ENCODE assay signal across 18 cellular contexts in genomic region chr10:106076496-106076895, GRCh38.
DNase-seq lines count a peak whose midpoint lies in the region; ATAC-seq and TF ChIP-seq lines count a peak whose summit lies in the region.
"Had no signal": no experiment of that assay in that cellular context is flagged by ENCODE, and none has a peak within 500 bp of the region (broad histone marks: within the 10 kb centered on the region; RNA-seq: fewer than 3 reads in every experiment).

No MANE protein-coding gene starts in this region.

- TF ChIP-seq CTCF in fibroblast of mammary gland (conservative IDR thresholded peaks at IDR 0.05; ENCODE audit: control insufficient read depth, insufficient read depth, low read depth, low read length) (no peak), dorsolateral prefrontal cortex (IDR thresholded peaks at IDR 0.05 in 54 of 56, conservative IDR thresholded peaks at IDR 0.05 in 2 of 56; ENCODE audit: low read depth in 1 of 56, partially characterized antibody in 56 of 56) (no peak)

- intact Hi-C loops in dorsolateral prefrontal cortex (cut with DNase I): no loop called here
- intact Hi-C loops in left ventricle myocardium superior (cut with micrococcal nuclease): no loop called here

- ATAC-seq in left ventricle myocardium superior: no peak
- no peak for ATAC-seq in GM21529 (IDR thresholded peaks at IDR 0.05; ENCODE audit: unreplicated experiment)
- no peak for ATAC-seq in GM18505 (IDR thresholded peaks at IDR 0.05; ENCODE audit: unreplicated experiment)
- ATAC-seq: GM23338, K562 had no signal

- H3K27ac ChIP-seq in dorsolateral prefrontal cortex: peak overlapping the region in 15 of 59 donors; percentile 10 to 65 (median 37)
- H3K27ac ChIP-seq: BLaER1 had no signal

- no peak for TF ChIP-seq POLR2A in GM18505 (IDR thresholded peaks at IDR 0.05; ENCODE audit: borderline replicate concordance, extremely low read depth, insufficient read depth, insufficient read length)

- H3K4me3 ChIP-seq in fibroblast of mammary gland (ENCODE audit: control insufficient read depth, low read depth, low read length) (no peak overlapping the region), dorsolateral prefrontal cortex (no peak overlapping the region)
- H3K4me3 ChIP-seq: BLaER1, GM23338, K562 had no signal

- peak; percentile 53 for DNase-seq in amniotic epithelial cell (ENCODE audit: low read depth)
- peak; percentile 28 for DNase-seq in fibroblast of mammary gland (ENCODE audit: low read depth)
- DNase-seq in putamen (ENCODE audit: low spot score): peak; percentile 76
- DNase-seq in dorsolateral prefrontal cortex: no peak
- DNase-seq in left ventricle myocardium superior: no peak
- DNase-seq: ACHN; AML-193; CD4-positive, alpha-beta memory T cell; DMS153; DMS79; GF-D8; HCEC 1CT; IMR-90 had no signal

- H3K27me3 ChIP-seq in dorsolateral prefrontal cortex: no peaks in the 10 kb centered on the region
- H3K27me3 ChIP-seq: BLaER1 had no signal

Comparison
In these comparisons a context has a peak if more than half of its experiments do, and no peak if none do; other contexts are left out.
1. DNase-seq: peak in amniotic epithelial cell (single experiment), fibroblast of mammary gland (single experiment) and putamen (single experiment); none in dorsolateral prefrontal cortex (0 of 10) and left ventricle myocardium superior (single experiment).